Comparison of ENCODE assay signal across 9 cellular contexts in the genomic region with DNA sequence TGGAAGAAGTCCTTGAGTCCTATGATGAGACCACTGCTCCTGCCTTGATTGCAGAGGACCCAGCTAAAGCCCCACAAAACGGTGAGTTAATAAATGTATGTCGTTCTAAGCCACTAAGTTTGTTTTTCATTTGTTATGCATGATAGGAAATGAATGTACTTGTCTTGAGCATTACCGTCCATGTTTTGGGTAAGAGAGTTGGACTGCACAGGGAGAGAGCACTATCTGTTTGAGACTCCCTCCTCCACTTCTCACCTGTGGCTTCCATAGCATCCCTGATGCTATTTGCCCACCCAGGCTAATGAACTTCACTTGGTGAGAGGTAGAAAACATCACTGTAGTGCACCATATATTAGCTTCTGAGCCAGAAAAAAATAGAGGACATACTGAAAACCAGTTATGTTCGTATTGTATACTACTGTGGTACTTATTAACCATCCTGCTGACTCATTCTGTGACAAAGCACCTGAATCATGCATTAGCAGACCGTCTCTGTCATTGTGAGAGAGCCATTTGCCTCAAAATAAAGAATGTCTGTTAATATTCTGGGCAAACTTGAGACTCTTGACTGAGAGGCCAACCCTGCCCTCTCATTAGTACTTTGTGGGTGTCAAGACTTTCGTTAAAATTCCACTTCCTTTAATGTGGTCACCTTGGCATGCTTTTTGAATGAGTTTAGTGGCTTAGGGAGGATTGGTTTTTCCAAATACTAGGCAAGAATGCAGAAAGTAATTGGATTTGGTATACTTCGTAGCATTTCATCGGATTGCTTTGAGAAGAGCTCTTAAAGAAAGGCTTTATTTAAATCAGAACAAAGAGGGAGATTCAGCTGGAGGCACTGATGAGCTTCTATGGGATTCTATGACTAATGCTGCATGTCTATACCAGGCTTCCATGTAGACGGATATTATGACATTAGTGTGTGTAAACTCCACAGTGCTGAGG.
DNase-seq lines count a peak whose midpoint lies in the region; ATAC-seq and TF ChIP-seq lines count a peak whose summit lies in the region.
"Had no signal": no experiment of that assay in that cellular context is flagged by ENCODE, and none has a peak within 500 bp of the region (broad histone marks: within the 10 kb centered on the region; RNA-seq: fewer than 3 reads in every experiment).

No MANE protein-coding gene starts in this region.

- H3K4me1 ChIP-seq in sigmoid colon (no peaks in the 10 kb centered on the region), spleen (no peaks in the 10 kb centered on the region)
- H3K4me1 ChIP-seq in effector memory CD4-positive, alpha-beta T cell (ENCODE audit: control insufficient read depth, insufficient read depth, low read length, poor library complexity, severe bottlenecking): no peaks in the 10 kb centered on the region

- TF ChIP-seq EP300 in sigmoid colon (IDR thresholded peaks at IDR 0.05): no peak

- H3K27ac ChIP-seq in epithelial cell of prostate (peak overlapping the region; percentile 91), sigmoid colon (no peak overlapping the region), spleen (no peak overlapping the region)
- no peak overlapping the region for H3K27ac ChIP-seq in effector memory CD4-positive, alpha-beta T cell (ENCODE audit: insufficient read depth, low read length, poor library complexity, severe bottlenecking)

- H3K27me3 ChIP-seq in sigmoid colon (no peaks in the 10 kb centered on the region), spleen (replicated peaks in 1 of 7) (peaks cover 0 to 6% (median 0%) of the 10 kb centered on the region in 7 donors)
- H3K27me3 ChIP-seq in effector memory CD4-positive, alpha-beta T cell (replicated peaks; ENCODE audit: control insufficient read depth, insufficient read depth, low read length, poor library complexity, severe bottlenecking): no peaks in the 10 kb centered on the region

- no peaks in the 10 kb centered on the region for H3K36me3 ChIP-seq in sigmoid colon
- H3K36me3 ChIP-seq in spleen: no peaks in the 10 kb centered on the region
- H3K36me3 ChIP-seq in effector memory CD4-positive, alpha-beta T cell (ENCODE audit: control insufficient read depth, insufficient read depth, low read length): no peaks in the 10 kb centered on the region

- H3K9me3 ChIP-seq in sigmoid colon: no peaks in the 10 kb centered on the region
- H3K9me3 ChIP-seq in spleen: no peaks in the 10 kb centered on the region
- H3K9me3 ChIP-seq in effector memory CD4-positive, alpha-beta T cell (ENCODE audit: control insufficient read depth, low read length): no peaks in the 10 kb centered on the region

- H3K4me3 ChIP-seq in sigmoid colon: no peak overlapping the region
- H3K4me3 ChIP-seq in spleen: no peak overlapping the region
- no peak overlapping the region for H3K4me3 ChIP-seq in effector memory CD4-positive, alpha-beta T cell (ENCODE audit: insufficient read depth, low read depth, low read length, poor library complexity, severe bottlenecking)

- DNase-seq in GM04503 (ENCODE audit: low read depth) (peak; percentile 5), epithelial cell of prostate (ENCODE audit: low read depth, low spot score) (no peak), sigmoid colon (no peak), spleen (no peak)
- no peak for DNase-seq in effector memory CD4-positive, alpha-beta T cell
- DNase-seq in activated naive CD4-positive, alpha-beta T cell (lab: John Stamatoyannopoulos, UW): no peak
- DNase-seq: activated naive CD8-positive, alpha-beta T cell treated with anti-CD3 and anti-CD28 coated beads, Interleukin-2, amount 10 ng/mL, durations not matched to agents 7 days and 5 days had no signal

- TF ChIP-seq CTCF in sigmoid colon (IDR thresholded peaks at IDR 0.05) (no peak), spleen (IDR thresholded peaks at IDR 0.05 in 8 of 11, conservative IDR thresholded peaks at IDR 0.05 in 3 of 11) (no peak)

- intact Hi-C loops in sigmoid colon (cut with DNase I) (no loop called here), spleen (cut with DNase I; ENCODE audit: low total_unique reads) (no loop called here)

- 60 to 61% methylated on average over 9 of the region's 9 CpGs for WGBS in sigmoid colon, 2 donors
- WGBS in spleen, 5 donors: 49 to 71% (median 58%) methylated on average over 9 of the region's 9 CpGs

- ATAC-seq in GM21360 (IDR thresholded peaks at IDR 0.05; ENCODE audit: unreplicated experiment) (peak; percentile 98), HG03457 (IDR thresholded peaks at IDR 0.05; ENCODE audit: unreplicated experiment) (peak; percentile 88)

- no peak for TF ChIP-seq POLR2A in sigmoid colon (IDR thresholded peaks at IDR 0.05)
- TF ChIP-seq POLR2A in spleen (IDR thresholded peaks at IDR 0.05): no peak
